In the genomic region with DNA sequence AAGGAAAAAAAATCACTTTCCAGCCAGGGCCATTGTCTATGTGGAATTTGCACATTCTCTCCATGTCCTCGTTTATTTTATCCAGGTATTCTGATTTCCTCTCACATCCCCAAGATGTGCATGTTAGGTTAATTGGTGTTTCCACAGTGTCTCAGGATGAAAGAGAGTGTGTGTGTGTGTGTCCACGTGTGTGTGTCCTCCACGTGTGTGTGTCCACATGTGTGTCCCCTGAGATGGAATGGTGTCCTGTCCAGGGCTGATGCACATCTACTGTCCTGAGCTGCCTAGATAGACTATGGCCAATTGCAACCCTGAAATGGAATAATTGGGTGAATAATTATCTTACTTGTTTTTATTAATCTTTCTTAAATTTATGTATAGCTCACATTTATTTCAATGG, we compare ENCODE assay signal across 34 cellular contexts.
"Had no signal": no experiment of that assay in that cellular context is flagged by ENCODE, and none has a peak within 500 bp of the region (broad histone marks: within the 10 kb centered on the region; RNA-seq: fewer than 3 reads in every experiment).

No MANE protein-coding gene starts in this region.

- H3K27ac ChIP-seq: KMS-11 had no signal

- H3K27me3 ChIP-seq: MG63 had no signal

- DNase-seq: Karpas-422, Kasumi-1, MG63, MM.1S, MV-4-11, NCI-H1048, NCI-H1092, NCI-H1092 treated with DMSO at 0.1 percent for 48 hours, NCI-H1105, NCI-H1105 treated with DMSO at 0.1 percent for 48 hours, NCI-H1417, NCI-H1417 treated with DMSO at 0.1 percent for 48 hours, NCI-H1436, NCI-H1436 treated with DMSO at 0.1 percent for 48 hours, NCI-H146, NCI-H1694, NCI-H1694 treated with DMSO at 0.1 percent for 48 hours, NCI-H187, NCI-H187 treated with DMSO at 0.1 percent for 48 hours, NCI-H1930, NCI-H2029, NCI-H2029 treated with DMSO at 0.1 percent for 48 hours, NCI-H2081, NCI-H2081 treated with DMSO at 0.1 percent for 48 hours, NCI-H2107, NCI-H2171, NCI-H2171 treated with DMSO at 0.1 percent for 48 hours, NCI-H2227 treated with DMSO at 0.1 percent for 48 hours, NCI-H226, NCI-H345, NCI-H446, NCI-H446 treated with DMSO at 0.1 percent for 48 hours, NCI-H510A had no signal

- H3K4me3 ChIP-seq: MG63 had no signal

- H3K36me3 ChIP-seq: MG63 had no signal

- H3K9me3 ChIP-seq: MG63 had no signal

- H3K9ac ChIP-seq: KMS-11 had no signal

- H3K4me2 ChIP-seq: KMS-11 had no signal
